Comparison of ENCODE assay signal across 10 cellular contexts in the genomic region with DNA sequence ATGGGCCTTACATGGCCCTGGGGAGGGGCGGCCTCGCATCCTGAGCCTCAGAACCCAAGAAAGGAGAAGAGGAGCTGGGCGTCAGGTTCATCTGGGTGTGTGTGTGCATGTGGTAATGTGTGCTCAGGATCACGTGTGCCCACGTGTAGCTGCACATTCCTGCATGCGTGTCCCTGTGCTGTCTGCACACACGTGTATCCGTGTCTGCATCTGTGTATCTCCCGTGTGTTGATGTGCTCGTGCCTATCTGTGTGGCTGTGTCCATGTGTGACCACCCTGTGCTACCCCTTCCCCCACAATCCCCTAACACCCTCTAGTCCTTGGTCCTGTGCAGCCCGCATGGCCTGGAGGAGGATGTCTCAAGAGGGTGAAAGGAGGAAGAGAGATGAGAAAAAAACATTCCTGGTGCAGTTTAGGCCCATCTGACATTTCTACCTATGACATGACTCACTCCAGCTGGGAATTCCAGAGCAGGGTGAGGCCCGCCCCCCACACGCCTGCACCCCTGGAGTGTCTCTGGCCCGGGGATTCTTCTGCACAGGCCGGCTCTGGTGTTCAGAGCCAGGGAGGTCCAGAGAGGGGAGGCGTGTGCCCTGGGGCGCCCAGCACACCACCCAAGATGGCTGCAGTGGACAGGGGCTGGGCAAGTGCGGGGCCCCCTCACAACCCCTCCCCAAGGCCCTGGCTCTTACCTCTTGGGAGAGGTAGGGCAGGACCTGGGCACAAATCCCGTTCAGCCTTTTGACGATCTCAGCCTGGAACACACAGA. TPM values are rescaled to one million over a fixed set of nuclear protein-coding genes. Genes with fewer than 3 reads are reported as not detected.
DNase-seq lines count a peak whose midpoint lies in the region; ATAC-seq and TF ChIP-seq lines count a peak whose summit lies in the region.
"Had no signal": no experiment of that assay in that cellular context is flagged by ENCODE, and none has a peak within 500 bp of the region (broad histone marks: within the 10 kb centered on the region; RNA-seq: fewer than 3 reads in every experiment).

No MANE protein-coding gene starts in this region.

- H3K4me1 Mint-ChIP-seq in activated CD4-positive, alpha-beta T cell treated with anti-CD3 and anti-CD28 coated beads, Interleukin-2, amount 10 ng/mL, durations not matched to agents 24 days and 14 days, result peaks cover 19% of the 10 kb centered on the region

- no peaks in the 10 kb centered on the region for H3K27me3 ChIP-seq in testis

- no peak overlapping the region for H3K4me3 ChIP-seq in testis
- H3K4me3 ChIP-seq: HAP-1 had no signal

- no peaks in the 10 kb centered on the region for H3K36me3 ChIP-seq in testis (ENCODE audit: low read depth, missing control alignments)

- intact Hi-C loops in activated CD4-positive, alpha-beta T cell treated with anti-CD3 and anti-CD28 coated beads, Interleukin-2, amount 10 ng/mL, durations not matched to agents 24 days and 14 days (cut with micrococcal nuclease), result no loop called here
- intact Hi-C loops in left colon (cut with DNase I, micrococcal nuclease), result no loop called here
- intact Hi-C loops in testis (cut with DNase I; ENCODE audit: low total_unique reads), result no loop called here

- H3K27ac ChIP-seq in testis, result peak overlapping the region; percentile 59 to 97

- peaks cover 50% of the 10 kb centered on the region for H3K36me3 Mint-ChIP-seq in activated CD4-positive, alpha-beta T cell treated with anti-CD3 and anti-CD28 coated beads, Interleukin-2, amount 10 ng/mL, durations not matched to agents 24 days and 14 days (ENCODE audit: low read depth)
- peaks cover 0 to 11% of the 10 kb centered on the region in 2 donors for H3K36me3 Mint-ChIP-seq in activated naive CD4-positive, alpha-beta T cell treated with anti-CD3 and anti-CD28 coated beads, Interleukin-2, amount 50 U/mL, for 72 hours

- 62 to 69% methylated on average over 11 to 20 of the region's 20 CpGs for WGBS in testis, 2 donors

- ATAC-seq in activated naive CD4-positive, alpha-beta T cell treated with anti-CD3 and anti-CD28 coated beads, Interleukin-2, amount 50 U/mL, for 72 hours, result no peak
- peak; percentile 13 for ATAC-seq in left colon
- ATAC-seq in HG02642 (IDR thresholded peaks at IDR 0.05; ENCODE audit: poor library complexity, unreplicated experiment), result no peak
- ATAC-seq: activated CD4-positive, CD25-positive, alpha-beta regulatory T cell treated with anti-CD3 and anti-CD28 coated beads, Interleukin-2, amount 50 U/mL, for 24 hours had no signal

- DNase-seq in activated CD4-positive, alpha-beta T cell treated with anti-CD3 and anti-CD28 coated beads, Interleukin-2, amount 10 ng/mL, durations not matched to agents 24 days and 14 days, result no peak
- DNase-seq in activated CD4-positive, alpha-beta T cell treated with anti-CD3 and anti-CD28 coated beads, Interleukin-2, amount 50 U/mL, for 4 hours, result no peak
- no peak for DNase-seq in activated naive CD4-positive, alpha-beta T cell treated with anti-CD3 and anti-CD28 coated beads, Interleukin-2, amount 50 U/mL, for 72 hours (ENCODE audit: low spot score in 2 of 2)
- DNase-seq in left colon (no peak), testis (no peak), GM20000 (ENCODE audit: low spot score) (no peak), AG20443 (ENCODE audit: low spot score) (no peak)

- peak overlapping the region; percentile 70 for H3K27ac Mint-ChIP-seq in activated CD4-positive, alpha-beta T cell treated with anti-CD3 and anti-CD28 coated beads, Interleukin-2, amount 10 ng/mL, durations not matched to agents 24 days and 14 days
- H3K27ac Mint-ChIP-seq in activated naive CD4-positive, alpha-beta T cell treated with anti-CD3 and anti-CD28 coated beads, Interleukin-2, amount 50 U/mL, for 72 hours, result peak overlapping the region; percentile 4 to 81

- H3K4me1 ChIP-seq in testis, result peaks cover 60% of the 10 kb centered on the region
- H3K4me1 ChIP-seq: HAP-1 had no signal

- no peak overlapping the region for H3K4me3 Mint-ChIP-seq in activated CD4-positive, alpha-beta T cell treated with anti-CD3 and anti-CD28 coated beads, Interleukin-2, amount 10 ng/mL, durations not matched to agents 24 days and 14 days

- no peak for TF ChIP-seq CTCF in testis (IDR thresholded peaks at IDR 0.05)
- no peak for TF ChIP-seq CTCF in GM20000 (IDR thresholded peaks at IDR 0.05; ENCODE audit: extremely low read depth, missing control alignments)

- TF ChIP-seq POLR2A in testis (IDR thresholded peaks at IDR 0.05), result no peak

- H3K9me3 ChIP-seq in testis, result no peaks in the 10 kb centered on the region
- H3K9me3 ChIP-seq: HAP-1 had no signal

- no peaks in the 10 kb centered on the region for H3K9me3 Mint-ChIP-seq in activated CD4-positive, alpha-beta T cell treated with anti-CD3 and anti-CD28 coated beads, Interleukin-2, amount 10 ng/mL, durations not matched to agents 24 days and 14 days
- no peaks in the 10 kb centered on the region for H3K9me3 Mint-ChIP-seq in activated naive CD4-positive, alpha-beta T cell treated with anti-CD3 and anti-CD28 coated beads, Interleukin-2, amount 50 U/mL, for 72 hours

- no peaks in the 10 kb centered on the region for H3K27me3 Mint-ChIP-seq in activated CD4-positive, alpha-beta T cell treated with anti-CD3 and anti-CD28 coated beads, Interleukin-2, amount 10 ng/mL, durations not matched to agents 24 days and 14 days

RNA-seq across cellular contexts. Expression of a gene that starts 7.1 kb away (rescaled TPM):
- total RNA-seq in activated CD4-positive, alpha-beta T cell treated with anti-CD3 and anti-CD28 coated beads, Interleukin-2, amount 10 ng/mL, durations not matched to agents 24 days and 14 days, result 380 and 392 TPM in 2 replicates
- total RNA-seq in activated naive CD4-positive, alpha-beta T cell treated with anti-CD3 and anti-CD28 coated beads, Interleukin-2, amount 50 U/mL, for 72 hours, result 100 to 1,000 TPM; 335 to 405 TPM
- total RNA-seq in left colon (100 to 1,000 TPM; 427 to 487 TPM), testis (100 to 1,000 TPM; 354 to 539 TPM)
- polyA plus RNA-seq in testis (ENCODE audit: insufficient read depth, low read depth, low replicate concordance), result 314 TPM

RNA-seq across cellular contexts. Expression of a gene that starts 26.1 kb away (rescaled TPM):
- 1.4 and 2.3 TPM in 2 replicates for total RNA-seq in activated CD4-positive, alpha-beta T cell treated with anti-CD3 and anti-CD28 coated beads, Interleukin-2, amount 10 ng/mL, durations not matched to agents 24 days and 14 days
- 1 to 10 TPM; 4.5 to 5.0 TPM for total RNA-seq in activated naive CD4-positive, alpha-beta T cell treated with anti-CD3 and anti-CD28 coated beads, Interleukin-2, amount 50 U/mL, for 72 hours
- total RNA-seq in left colon (10 to 100 TPM; 32.9 to 47.9 TPM), testis (10 to 100 TPM; 70.5 to 76.6 TPM)
- polyA plus RNA-seq in testis (ENCODE audit: insufficient read depth, low read depth, low replicate concordance), result 30.2 TPM

RNA-seq across cellular contexts. Expression of a gene that starts 39.0 kb away (rescaled TPM):
- 7.4 and 10.1 TPM in 2 replicates for total RNA-seq in activated CD4-positive, alpha-beta T cell treated with anti-CD3 and anti-CD28 coated beads, Interleukin-2, amount 10 ng/mL, durations not matched to agents 24 days and 14 days
- 10 to 100 TPM in 1 of 2 donors, 1 to 10 TPM in 1; 3.1 to 11.4 TPM for total RNA-seq in activated naive CD4-positive, alpha-beta T cell treated with anti-CD3 and anti-CD28 coated beads, Interleukin-2, amount 50 U/mL, for 72 hours
- total RNA-seq in left colon (100 to 1,000 TPM; 215 to 248 TPM), testis (100 to 1,000 TPM; 113 to 122 TPM)
- 125 TPM for polyA plus RNA-seq in testis (ENCODE audit: insufficient read depth, low read depth, low replicate concordance)

Comparison
In these comparisons a context has a peak if more than half of its experiments do, and no peak if none do; other contexts are left out.
1. RNA of a gene that starts 26.1 kb away (total RNA-seq): 70.5 to 76.6 TPM in testis and 32.9 to 47.9 TPM in left colon; 4.5 to 5.0 TPM in activated naive CD4-positive, alpha-beta T cell treated with anti-CD3 and anti-CD28 coated beads, Interleukin-2, amount 50 U/mL, for 72 hours and 1.4 to 2.3 TPM in activated CD4-positive, alpha-beta T cell treated with anti-CD3 and anti-CD28 coated beads, Interleukin-2, amount 10 ng/mL, durations not matched to agents 24 days and 14 days; every median in the first group is over 4 times any median in the second.
2. RNA of a gene that starts 39.0 kb away (total RNA-seq): 215 to 248 TPM in left colon and 113 to 122 TPM in testis; 3.1 to 11.4 TPM in activated naive CD4-positive, alpha-beta T cell treated with anti-CD3 and anti-CD28 coated beads, Interleukin-2, amount 50 U/mL, for 72 hours and 7.4 to 10.1 TPM in activated CD4-positive, alpha-beta T cell treated with anti-CD3 and anti-CD28 coated beads, Interleukin-2, amount 10 ng/mL, durations not matched to agents 24 days and 14 days; every median in the first group is over 4 times any median in the second.